ENCODE assay signal across 15 cellular contexts in genomic region chr11:116275634-116276033, GRCh38.
A peak's percentile ranks its signal among the peaks of the same experiment; 100 is the strongest.
DNase-seq lines count a peak whose midpoint lies in the region; ATAC-seq lines count a peak whose summit lies in the region.
"Had no signal": no experiment of that assay in that cellular context is flagged by ENCODE, and none has a peak within 500 bp of the region (broad histone marks: within the 10 kb centered on the region; RNA-seq: fewer than 3 reads in every experiment).

No MANE protein-coding gene starts in this region.

- no peak overlapping the region for H3K4me3 Mint-ChIP-seq in activated T-helper 17 cell treated with anti-CD3 and anti-CD28 coated beads, Interleukin-2, amount 50 U/mL, for 72 hours
- no peak overlapping the region for H3K4me3 Mint-ChIP-seq in naive thymus-derived CD4-positive, alpha-beta T cell
- H3K4me3 Mint-ChIP-seq in stimulated activated memory B cell treated with anti-CD40 and anti-IgM and Interleukin-4, amounts not matched to agents 10 μg/mL and 1 μg/mL and 100 μg/mL, for 72 hours, result no peak overlapping the region

- H3K9me3 ChIP-seq in mesodermal cell (ENCODE audit: control insufficient read depth, low read length), result no peaks in the 10 kb centered on the region
- H3K9me3 ChIP-seq in naive thymus-derived CD4-positive, alpha-beta T cell (ENCODE audit: control insufficient read depth in 2 of 3, low read length in 3 of 3), result no peaks in the 10 kb centered on the region
- H3K9me3 ChIP-seq: BLaER1 treated with 17β-estradiol and CSF1 and Interleukin-3, amounts not matched to agents 10 nM and 100 nM; thoracic aorta had no signal

- H3K27me3 Mint-ChIP-seq in activated T-helper 17 cell treated with anti-CD3 and anti-CD28 coated beads, Interleukin-2, amount 50 U/mL, for 72 hours, result peaks cover 11% of the 10 kb centered on the region
- H3K27me3 Mint-ChIP-seq in naive thymus-derived CD4-positive, alpha-beta T cell, result peaks cover 0 to 25% (median 15%) of the 10 kb centered on the region in 5 donors
- peaks cover 10% of the 10 kb centered on the region for H3K27me3 Mint-ChIP-seq in stimulated activated memory B cell treated with anti-CD40 and anti-IgM and Interleukin-4, amounts not matched to agents 10 μg/mL and 1 μg/mL and 100 μg/mL, for 72 hours
- H3K27me3 Mint-ChIP-seq: activated CD4-positive, alpha-beta T cell treated with anti-CD3 and anti-CD28 coated beads, Interleukin-2, amount 10 ng/mL, durations not matched to agents 24 days and 14 days had no signal

- H3K27me3 ChIP-seq in naive thymus-derived CD4-positive, alpha-beta T cell (ENCODE audit: control insufficient read depth in 2 of 2, insufficient read depth in 2 of 2, low read length in 2 of 2), result no peaks in the 10 kb centered on the region
- H3K27me3 ChIP-seq: BLaER1 treated with 17β-estradiol and CSF1 and Interleukin-3, amounts not matched to agents 10 nM and 100 nM had no signal

- H3K36me3 Mint-ChIP-seq in activated T-helper 17 cell treated with anti-CD3 and anti-CD28 coated beads, Interleukin-2, amount 50 U/mL, for 72 hours (ENCODE audit: low read depth), result no peaks in the 10 kb centered on the region
- H3K36me3 Mint-ChIP-seq in naive thymus-derived CD4-positive, alpha-beta T cell, result no peaks in the 10 kb centered on the region
- H3K36me3 Mint-ChIP-seq in stimulated activated memory B cell treated with anti-CD40 and anti-IgM and Interleukin-4, amounts not matched to agents 10 μg/mL and 1 μg/mL and 100 μg/mL, for 72 hours, result no peaks in the 10 kb centered on the region

- CTCF ChIA-PET in naive thymus-derived CD4-positive, alpha-beta T cell (lab: Charles Lee), result no interaction called here

- H3K36me3 ChIP-seq in mesodermal cell (ENCODE audit: control insufficient read depth, insufficient read depth, low read length), result no peaks in the 10 kb centered on the region
- no peaks in the 10 kb centered on the region for H3K36me3 ChIP-seq in naive thymus-derived CD4-positive, alpha-beta T cell (ENCODE audit: control insufficient read depth in 2 of 3, insufficient read depth in 3 of 3, low read length in 3 of 3)
- H3K36me3 ChIP-seq: BLaER1 treated with 17β-estradiol and CSF1 and Interleukin-3, amounts not matched to agents 10 nM and 100 nM; thoracic aorta had no signal

- intact Hi-C loops in naive thymus-derived CD4-positive, alpha-beta T cell (cut with micrococcal nuclease), result loop anchor here in 1 of 2 donors (1.0 kb wide), 1 partner anchor 951 kb away; no protein-coding TSS in a partner anchor

- peak overlapping the region; percentile 41 for H3K27ac ChIP-seq in mesodermal cell (ENCODE audit: low read depth, low read length, severe bottlenecking)
- H3K27ac ChIP-seq in naive thymus-derived CD4-positive, alpha-beta T cell (ENCODE audit: low read depth, low read length), result no peak overlapping the region
- H3K27ac ChIP-seq: BLaER1 treated with 17β-estradiol and CSF1 and Interleukin-3, amounts not matched to agents 10 nM and 100 nM; RWPE1; thoracic aorta had no signal

- ATAC-seq in activated T-helper 17 cell treated with anti-CD3 and anti-CD28 coated beads, Interleukin-2, amount 50 U/mL, for 72 hours (replicated peaks), result peak; percentile 33
- ATAC-seq in naive thymus-derived CD4-positive, alpha-beta T cell, result no peak
- no peak for ATAC-seq in stimulated activated memory B cell treated with anti-CD40 and anti-IgM and Interleukin-4, amounts not matched to agents 10 μg/mL and 1 μg/mL and 100 μg/mL, for 72 hours

- peak; percentile 49 for DNase-seq in AG20443 (ENCODE audit: low spot score)
- DNase-seq in H4 (ENCODE audit: low spot score), result peak; percentile 19
- DNase-seq in naive thymus-derived CD4-positive, alpha-beta T cell, result no peak
- no peak for DNase-seq in Ammon's horn (ENCODE audit: low spot score)
- DNase-seq in stimulated activated naive CD4-positive, alpha-beta T cell (lab: John Stamatoyannopoulos, UW), result no peak
- DNase-seq: activated CD4-positive, alpha-beta T cell treated with anti-CD3 and anti-CD28 coated beads, Interleukin-2, amount 10 ng/mL, durations not matched to agents 24 days and 14 days; aorta; DND-41; NCI-H1694 treated with DMSO at 0.1 percent for 48 hours had no signal

- no peak overlapping the region for H3K27ac Mint-ChIP-seq in activated T-helper 17 cell treated with anti-CD3 and anti-CD28 coated beads, Interleukin-2, amount 50 U/mL, for 72 hours
- no peak overlapping the region for H3K27ac Mint-ChIP-seq in naive thymus-derived CD4-positive, alpha-beta T cell
- no peak overlapping the region for H3K27ac Mint-ChIP-seq in stimulated activated memory B cell treated with anti-CD40 and anti-IgM and Interleukin-4, amounts not matched to agents 10 μg/mL and 1 μg/mL and 100 μg/mL, for 72 hours
- H3K27ac Mint-ChIP-seq: activated CD4-positive, alpha-beta T cell treated with anti-CD3 and anti-CD28 coated beads, Interleukin-2, amount 10 ng/mL, durations not matched to agents 24 days and 14 days had no signal

- POLR2A ChIA-PET in naive thymus-derived CD4-positive, alpha-beta T cell (lab: Charles Lee), result no interaction called here

- no peaks in the 10 kb centered on the region for H3K9me3 Mint-ChIP-seq in activated T-helper 17 cell treated with anti-CD3 and anti-CD28 coated beads, Interleukin-2, amount 50 U/mL, for 72 hours
- H3K9me3 Mint-ChIP-seq in naive thymus-derived CD4-positive, alpha-beta T cell, result peaks cover 0 to 2% (median 0%) of the 10 kb centered on the region in 11 donors
- no peaks in the 10 kb centered on the region for H3K9me3 Mint-ChIP-seq in stimulated activated memory B cell treated with anti-CD40 and anti-IgM and Interleukin-4, amounts not matched to agents 10 μg/mL and 1 μg/mL and 100 μg/mL, for 72 hours
- H3K9me3 Mint-ChIP-seq: activated CD4-positive, alpha-beta T cell treated with anti-CD3 and anti-CD28 coated beads, Interleukin-2, amount 10 ng/mL, durations not matched to agents 24 days and 14 days had no signal

- H3K4me1 Mint-ChIP-seq in activated T-helper 17 cell treated with anti-CD3 and anti-CD28 coated beads, Interleukin-2, amount 50 U/mL, for 72 hours, result no peaks in the 10 kb centered on the region
- H3K4me1 Mint-ChIP-seq in naive thymus-derived CD4-positive, alpha-beta T cell, result peaks cover 0 to 3% (median 0%) of the 10 kb centered on the region in 7 donors
- H3K4me1 Mint-ChIP-seq in stimulated activated memory B cell treated with anti-CD40 and anti-IgM and Interleukin-4, amounts not matched to agents 10 μg/mL and 1 μg/mL and 100 μg/mL, for 72 hours, result peaks cover 14% of the 10 kb centered on the region
- H3K4me1 Mint-ChIP-seq: activated CD4-positive, alpha-beta T cell treated with anti-CD3 and anti-CD28 coated beads, Interleukin-2, amount 10 ng/mL, durations not matched to agents 24 days and 14 days had no signal

- H3K4me3 ChIP-seq in mesodermal cell (ENCODE audit: extremely low read depth, insufficient read depth, low read length, poor library complexity, severe bottlenecking), result no peak overlapping the region
- H3K4me3 ChIP-seq in naive thymus-derived CD4-positive, alpha-beta T cell (ENCODE audit: low read length), result no peak overlapping the region
- H3K4me3 ChIP-seq: BLaER1 treated with 17β-estradiol and CSF1 and Interleukin-3, amounts not matched to agents 10 nM and 100 nM had no signal

- WGBS in mesodermal cell (ENCODE audit: insufficient coverage in 2 of 2), 2 experiments, result 81 to 82% methylated on average over 3 to 5 of the region's 5 CpGs

- peaks cover 11% of the 10 kb centered on the region for H3K4me1 ChIP-seq in mesodermal cell (ENCODE audit: control insufficient read depth, insufficient read depth, low read length, poor library complexity, severe bottlenecking)
- H3K4me1 ChIP-seq in naive thymus-derived CD4-positive, alpha-beta T cell (ENCODE audit: control insufficient read depth in 2 of 2, insufficient read depth in 2 of 2, low read length in 2 of 2), result no peaks in the 10 kb centered on the region
- H3K4me1 ChIP-seq: BLaER1 treated with 17β-estradiol and CSF1 and Interleukin-3, amounts not matched to agents 10 nM and 100 nM had no signal

Comparison
In these comparisons a context has a peak if more than half of its experiments do, and no peak if none do; other contexts are left out.
1. DNase-seq: peak in AG20443 (single experiment) and H4 (single experiment); none in naive thymus-derived CD4-positive, alpha-beta T cell (0 of 9), Ammon's horn (single experiment) and stimulated activated naive CD4-positive, alpha-beta T cell (0 of 6).